ENCODE assay signal across 1 cellular context in the genomic region with DNA sequence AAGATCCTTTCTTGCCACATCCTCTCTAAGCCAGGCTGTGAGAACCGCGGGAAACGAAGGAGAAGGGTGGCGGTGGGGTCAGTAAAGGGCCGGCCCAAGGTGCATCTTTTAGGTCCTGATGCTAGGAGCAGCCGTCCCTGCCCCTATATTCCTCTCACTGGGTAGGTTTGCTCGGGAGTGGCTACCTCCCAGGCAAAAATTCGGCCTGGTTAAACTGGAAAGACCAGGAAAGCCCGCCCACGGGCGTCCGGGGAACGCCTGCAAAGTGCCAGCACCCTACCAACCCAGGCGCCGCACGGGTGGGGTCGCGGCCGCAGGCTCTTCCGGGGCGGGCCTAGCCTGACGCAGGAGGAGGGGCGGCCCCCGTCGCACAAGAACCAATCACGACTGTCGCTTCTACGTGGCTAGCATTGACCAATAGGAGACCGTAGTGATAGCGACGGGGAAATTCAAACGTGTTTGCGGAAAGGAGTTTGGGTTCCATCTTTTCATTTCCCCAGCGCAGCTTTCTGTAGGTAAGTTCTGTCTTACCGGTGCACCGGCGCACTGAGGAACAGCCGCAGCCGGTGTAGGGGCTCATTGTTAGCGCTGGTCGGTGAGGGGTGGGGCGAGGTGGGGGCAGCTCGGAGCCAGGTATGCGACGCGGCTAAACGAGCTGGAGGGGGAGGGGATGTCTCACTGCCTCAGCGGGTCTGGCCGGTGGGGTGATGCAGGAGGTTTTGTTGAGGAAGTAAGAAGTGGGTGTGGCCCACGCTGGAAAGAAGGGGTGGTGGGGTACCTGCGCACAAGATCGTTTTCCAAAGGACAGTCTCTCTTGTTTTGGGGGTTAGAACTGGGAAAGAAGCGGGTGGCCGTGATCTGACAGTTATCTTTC.
TF ChIP-seq lines count a peak whose summit lies in the region.

TTK (plus strand) TSS at position 451 of the 874 bp plus-strand sequence. CDS start 1,195 bp downstream, outside the sequence.

TF ChIP-seq in GM12878, 131 proteins besides CTCF, POLR2A, EP300 and RAD21 (continued from another document):
- TF ChIP-seq, protein P1, sequence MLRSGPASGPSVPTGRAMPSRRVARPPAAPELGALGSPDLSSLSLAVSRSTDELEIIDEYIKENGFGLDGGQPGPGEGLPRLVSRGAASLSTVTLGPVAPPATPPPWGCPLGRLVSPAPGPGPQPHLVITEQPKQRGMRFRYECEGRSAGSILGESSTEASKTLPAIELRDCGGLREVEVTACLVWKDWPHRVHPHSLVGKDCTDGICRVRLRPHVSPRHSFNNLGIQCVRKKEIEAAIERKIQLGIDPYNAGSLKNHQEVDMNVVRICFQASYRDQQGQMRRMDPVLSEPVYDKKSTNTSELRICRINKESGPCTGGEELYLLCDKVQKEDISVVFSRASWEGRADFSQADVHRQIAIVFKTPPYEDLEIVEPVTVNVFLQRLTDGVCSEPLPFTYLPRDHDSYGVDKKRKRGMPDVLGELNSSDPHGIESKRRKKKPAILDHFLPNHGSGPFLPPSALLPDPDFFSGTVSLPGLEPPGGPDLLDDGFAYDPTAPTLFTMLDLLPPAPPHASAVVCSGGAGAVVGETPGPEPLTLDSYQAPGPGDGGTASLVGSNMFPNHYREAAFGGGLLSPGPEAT (IDR thresholded peaks at IDR 0.05; ENCODE audit: low read depth) = peak; percentile 57
- TF ChIP-seq POLR2AphosphoS5 (IDR thresholded peaks at IDR 0.05; ENCODE audit: low read length) = 0 out of 2 replicates have a peak, but pooled peaks have one; percentile 21
- TF ChIP-seq ZNF207 (IDR thresholded peaks at IDR 0.05; ENCODE audit: borderline replicate concordance) = peak; percentile 23; the same call in 1 of the 2 replicates
- TF ChIP-seq, protein P2, sequence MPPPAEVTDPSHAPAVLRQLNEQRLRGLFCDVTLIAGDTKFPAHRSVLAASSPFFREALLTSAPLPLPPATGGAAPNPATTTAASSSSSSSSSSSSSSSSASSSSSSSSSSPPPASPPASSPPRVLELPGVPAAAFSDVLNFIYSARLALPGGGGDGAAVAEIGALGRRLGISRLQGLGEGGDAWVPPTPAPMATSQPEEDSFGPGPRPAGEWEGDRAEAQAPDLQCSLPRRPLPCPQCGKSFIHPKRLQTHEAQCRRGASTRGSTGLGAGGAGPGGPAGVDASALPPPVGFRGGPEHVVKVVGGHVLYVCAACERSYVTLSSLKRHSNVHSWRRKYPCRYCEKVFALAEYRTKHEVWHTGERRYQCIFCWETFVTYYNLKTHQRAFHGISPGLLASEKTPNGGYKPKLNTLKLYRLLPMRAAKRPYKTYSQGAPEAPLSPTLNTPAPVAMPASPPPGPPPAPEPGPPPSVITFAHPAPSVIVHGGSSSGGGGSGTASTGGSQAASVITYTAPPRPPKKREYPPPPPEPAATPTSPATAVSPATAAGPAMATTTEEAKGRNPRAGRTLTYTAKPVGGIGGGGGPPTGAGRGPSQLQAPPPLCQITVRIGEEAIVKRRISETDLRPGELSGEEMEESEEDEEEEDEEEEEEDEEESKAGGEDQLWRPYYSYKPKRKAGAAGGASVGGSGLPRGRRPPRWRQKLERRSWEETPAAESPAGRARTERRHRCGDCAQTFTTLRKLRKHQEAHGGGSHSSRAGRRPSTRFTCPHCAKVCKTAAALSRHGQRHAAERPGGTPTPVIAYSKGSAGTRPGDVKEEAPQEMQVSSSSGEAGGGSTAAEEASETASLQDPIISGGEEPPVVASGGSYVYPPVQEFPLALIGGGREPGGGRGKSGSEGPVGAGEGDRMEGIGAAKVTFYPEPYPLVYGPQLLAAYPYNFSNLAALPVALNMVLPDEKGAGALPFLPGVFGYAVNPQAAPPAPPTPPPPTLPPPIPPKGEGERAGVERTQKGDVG (CRISPR knock-in tag; IDR thresholded peaks at IDR 0.05) = no peak
- peak; percentile 25; the same call in 1 of the 2 replicates for TF ChIP-seq PKNOX1 (IDR thresholded peaks at IDR 0.05)
- TF ChIP-seq SIN3A (IDR thresholded peaks at IDR 0.05; ENCODE audit: low read depth, low read length) = peak; percentile 100
- no peak for TF ChIP-seq KDM1A (IDR thresholded peaks at IDR 0.05; ENCODE audit: borderline replicate concordance)
- TF ChIP-seq TBL1XR1 (IDR thresholded peaks at IDR 0.05; ENCODE audit: low read depth, low read length) = no peak
- no peak for TF ChIP-seq CHD1 (IDR thresholded peaks at IDR 0.05; ENCODE audit: low read depth, low read length)
- TF ChIP-seq STAT3 (IDR thresholded peaks at IDR 0.05; ENCODE audit: low read depth, low read length) = no peak
- TF ChIP-seq SREBF1 (IDR thresholded peaks at IDR 0.05; ENCODE audit: low read length) = no peak
- TF ChIP-seq, protein P3, sequence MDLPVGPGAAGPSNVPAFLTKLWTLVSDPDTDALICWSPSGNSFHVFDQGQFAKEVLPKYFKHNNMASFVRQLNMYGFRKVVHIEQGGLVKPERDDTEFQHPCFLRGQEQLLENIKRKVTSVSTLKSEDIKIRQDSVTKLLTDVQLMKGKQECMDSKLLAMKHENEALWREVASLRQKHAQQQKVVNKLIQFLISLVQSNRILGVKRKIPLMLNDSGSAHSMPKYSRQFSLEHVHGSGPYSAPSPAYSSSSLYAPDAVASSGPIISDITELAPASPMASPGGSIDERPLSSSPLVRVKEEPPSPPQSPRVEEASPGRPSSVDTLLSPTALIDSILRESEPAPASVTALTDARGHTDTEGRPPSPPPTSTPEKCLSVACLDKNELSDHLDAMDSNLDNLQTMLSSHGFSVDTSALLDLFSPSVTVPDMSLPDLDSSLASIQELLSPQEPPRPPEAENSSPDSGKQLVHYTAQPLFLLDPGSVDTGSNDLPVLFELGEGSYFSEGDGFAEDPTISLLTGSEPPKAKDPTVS (IDR thresholded peaks at IDR 0.05; ENCODE audit: low read depth, low read length) = no peak
- peak; percentile 48 for TF ChIP-seq SKIL (IDR thresholded peaks at IDR 0.05; ENCODE audit: low read depth, poor library complexity, severe bottlenecking)
- no peak for TF ChIP-seq NFYA (IDR thresholded peaks at IDR 0.05; ENCODE audit: borderline replicate concordance, low read depth, low read length)
- no peak for TF ChIP-seq TCF3 (IDR thresholded peaks at IDR 0.05; ENCODE audit: borderline replicate concordance, insufficient read depth, low read depth, low read length)
- TF ChIP-seq MTA3 (IDR thresholded peaks at IDR 0.05; ENCODE audit: borderline replicate concordance, low read length) = no peak
- TF ChIP-seq MLLT1 (IDR thresholded peaks at IDR 0.05) = no peak
- TF ChIP-seq IKZF2 (IDR thresholded peaks at IDR 0.05) = peak in 1 of 2 experiments; percentile 20; a peak in 2 of 4 replicates
- peak; percentile 94 for TF ChIP-seq SP1 (IDR thresholded peaks at IDR 0.05; ENCODE audit: low read depth, low read length)
